1 cellular context compared by ENCODE assay signal in the genomic region with DNA sequence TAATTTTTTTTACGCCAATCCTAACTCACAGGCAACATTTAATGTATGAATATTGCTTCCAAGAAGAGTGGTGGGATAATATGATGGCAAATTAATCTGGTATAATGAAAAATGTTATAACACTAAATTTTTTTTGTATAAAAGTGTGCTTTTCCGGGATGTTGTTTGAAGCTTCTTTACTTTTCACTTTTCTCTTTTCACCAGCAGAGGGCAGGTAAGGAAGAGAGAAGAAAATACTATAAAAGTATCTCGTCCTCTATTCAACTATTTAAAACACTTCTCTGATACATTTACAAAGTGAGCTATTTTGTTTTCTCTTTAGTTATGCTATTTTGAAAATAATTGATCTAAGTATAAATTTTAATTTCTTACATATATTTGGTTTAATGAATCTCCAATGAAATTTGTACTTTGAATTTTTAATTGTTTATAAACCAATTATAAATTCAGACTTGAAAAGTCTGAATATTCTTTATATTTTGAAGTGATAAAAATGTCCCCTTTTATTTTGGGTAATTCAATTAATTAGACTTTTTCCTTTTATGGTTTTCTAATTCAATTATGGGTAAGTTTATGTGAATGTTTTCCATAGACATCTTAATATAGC.
TF ChIP-seq lines count a peak whose summit lies in the region.

No MANE protein-coding gene starts in this region.

TF ChIP-seq in GM23338, 12 proteins besides CTCF, POLR2A, EP300 and RAD21:
- TF ChIP-seq, protein P1, sequence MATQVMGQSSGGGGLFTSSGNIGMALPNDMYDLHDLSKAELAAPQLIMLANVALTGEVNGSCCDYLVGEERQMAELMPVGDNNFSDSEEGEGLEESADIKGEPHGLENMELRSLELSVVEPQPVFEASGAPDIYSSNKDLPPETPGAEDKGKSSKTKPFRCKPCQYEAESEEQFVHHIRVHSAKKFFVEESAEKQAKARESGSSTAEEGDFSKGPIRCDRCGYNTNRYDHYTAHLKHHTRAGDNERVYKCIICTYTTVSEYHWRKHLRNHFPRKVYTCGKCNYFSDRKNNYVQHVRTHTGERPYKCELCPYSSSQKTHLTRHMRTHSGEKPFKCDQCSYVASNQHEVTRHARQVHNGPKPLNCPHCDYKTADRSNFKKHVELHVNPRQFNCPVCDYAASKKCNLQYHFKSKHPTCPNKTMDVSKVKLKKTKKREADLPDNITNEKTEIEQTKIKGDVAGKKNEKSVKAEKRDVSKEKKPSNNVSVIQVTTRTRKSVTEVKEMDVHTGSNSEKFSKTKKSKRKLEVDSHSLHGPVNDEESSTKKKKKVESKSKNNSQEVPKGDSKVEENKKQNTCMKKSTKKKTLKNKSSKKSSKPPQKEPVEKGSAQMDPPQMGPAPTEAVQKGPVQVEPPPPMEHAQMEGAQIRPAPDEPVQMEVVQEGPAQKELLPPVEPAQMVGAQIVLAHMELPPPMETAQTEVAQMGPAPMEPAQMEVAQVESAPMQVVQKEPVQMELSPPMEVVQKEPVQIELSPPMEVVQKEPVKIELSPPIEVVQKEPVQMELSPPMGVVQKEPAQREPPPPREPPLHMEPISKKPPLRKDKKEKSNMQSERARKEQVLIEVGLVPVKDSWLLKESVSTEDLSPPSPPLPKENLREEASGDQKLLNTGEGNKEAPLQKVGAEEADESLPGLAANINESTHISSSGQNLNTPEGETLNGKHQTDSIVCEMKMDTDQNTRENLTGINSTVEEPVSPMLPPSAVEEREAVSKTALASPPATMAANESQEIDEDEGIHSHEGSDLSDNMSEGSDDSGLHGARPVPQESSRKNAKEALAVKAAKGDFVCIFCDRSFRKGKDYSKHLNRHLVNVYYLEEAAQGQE (IDR thresholded peaks at IDR 0.05; ENCODE audit: unreplicated experiment), result no peak
- TF ChIP-seq ZNF331 (CRISPR knock-in tag; IDR thresholded peaks at IDR 0.05; ENCODE audit: low read depth) (no peak), EZH2 (IDR thresholded peaks at IDR 0.05; ENCODE audit: low read depth, unreplicated experiment) (no peak), CREB1 (CRISPR knock-in tag; IDR thresholded peaks at IDR 0.05; ENCODE audit: low read depth) (no peak), NANOG (IDR thresholded peaks at IDR 0.05; ENCODE audit: borderline replicate concordance) (no peak), JUNB (IDR thresholded peaks at IDR 0.05; ENCODE audit: unreplicated experiment) (no peak), POLR2AphosphoS5 (IDR thresholded peaks at IDR 0.05; ENCODE audit: low read depth) (no peak)
- TF ChIP-seq, protein P2, sequence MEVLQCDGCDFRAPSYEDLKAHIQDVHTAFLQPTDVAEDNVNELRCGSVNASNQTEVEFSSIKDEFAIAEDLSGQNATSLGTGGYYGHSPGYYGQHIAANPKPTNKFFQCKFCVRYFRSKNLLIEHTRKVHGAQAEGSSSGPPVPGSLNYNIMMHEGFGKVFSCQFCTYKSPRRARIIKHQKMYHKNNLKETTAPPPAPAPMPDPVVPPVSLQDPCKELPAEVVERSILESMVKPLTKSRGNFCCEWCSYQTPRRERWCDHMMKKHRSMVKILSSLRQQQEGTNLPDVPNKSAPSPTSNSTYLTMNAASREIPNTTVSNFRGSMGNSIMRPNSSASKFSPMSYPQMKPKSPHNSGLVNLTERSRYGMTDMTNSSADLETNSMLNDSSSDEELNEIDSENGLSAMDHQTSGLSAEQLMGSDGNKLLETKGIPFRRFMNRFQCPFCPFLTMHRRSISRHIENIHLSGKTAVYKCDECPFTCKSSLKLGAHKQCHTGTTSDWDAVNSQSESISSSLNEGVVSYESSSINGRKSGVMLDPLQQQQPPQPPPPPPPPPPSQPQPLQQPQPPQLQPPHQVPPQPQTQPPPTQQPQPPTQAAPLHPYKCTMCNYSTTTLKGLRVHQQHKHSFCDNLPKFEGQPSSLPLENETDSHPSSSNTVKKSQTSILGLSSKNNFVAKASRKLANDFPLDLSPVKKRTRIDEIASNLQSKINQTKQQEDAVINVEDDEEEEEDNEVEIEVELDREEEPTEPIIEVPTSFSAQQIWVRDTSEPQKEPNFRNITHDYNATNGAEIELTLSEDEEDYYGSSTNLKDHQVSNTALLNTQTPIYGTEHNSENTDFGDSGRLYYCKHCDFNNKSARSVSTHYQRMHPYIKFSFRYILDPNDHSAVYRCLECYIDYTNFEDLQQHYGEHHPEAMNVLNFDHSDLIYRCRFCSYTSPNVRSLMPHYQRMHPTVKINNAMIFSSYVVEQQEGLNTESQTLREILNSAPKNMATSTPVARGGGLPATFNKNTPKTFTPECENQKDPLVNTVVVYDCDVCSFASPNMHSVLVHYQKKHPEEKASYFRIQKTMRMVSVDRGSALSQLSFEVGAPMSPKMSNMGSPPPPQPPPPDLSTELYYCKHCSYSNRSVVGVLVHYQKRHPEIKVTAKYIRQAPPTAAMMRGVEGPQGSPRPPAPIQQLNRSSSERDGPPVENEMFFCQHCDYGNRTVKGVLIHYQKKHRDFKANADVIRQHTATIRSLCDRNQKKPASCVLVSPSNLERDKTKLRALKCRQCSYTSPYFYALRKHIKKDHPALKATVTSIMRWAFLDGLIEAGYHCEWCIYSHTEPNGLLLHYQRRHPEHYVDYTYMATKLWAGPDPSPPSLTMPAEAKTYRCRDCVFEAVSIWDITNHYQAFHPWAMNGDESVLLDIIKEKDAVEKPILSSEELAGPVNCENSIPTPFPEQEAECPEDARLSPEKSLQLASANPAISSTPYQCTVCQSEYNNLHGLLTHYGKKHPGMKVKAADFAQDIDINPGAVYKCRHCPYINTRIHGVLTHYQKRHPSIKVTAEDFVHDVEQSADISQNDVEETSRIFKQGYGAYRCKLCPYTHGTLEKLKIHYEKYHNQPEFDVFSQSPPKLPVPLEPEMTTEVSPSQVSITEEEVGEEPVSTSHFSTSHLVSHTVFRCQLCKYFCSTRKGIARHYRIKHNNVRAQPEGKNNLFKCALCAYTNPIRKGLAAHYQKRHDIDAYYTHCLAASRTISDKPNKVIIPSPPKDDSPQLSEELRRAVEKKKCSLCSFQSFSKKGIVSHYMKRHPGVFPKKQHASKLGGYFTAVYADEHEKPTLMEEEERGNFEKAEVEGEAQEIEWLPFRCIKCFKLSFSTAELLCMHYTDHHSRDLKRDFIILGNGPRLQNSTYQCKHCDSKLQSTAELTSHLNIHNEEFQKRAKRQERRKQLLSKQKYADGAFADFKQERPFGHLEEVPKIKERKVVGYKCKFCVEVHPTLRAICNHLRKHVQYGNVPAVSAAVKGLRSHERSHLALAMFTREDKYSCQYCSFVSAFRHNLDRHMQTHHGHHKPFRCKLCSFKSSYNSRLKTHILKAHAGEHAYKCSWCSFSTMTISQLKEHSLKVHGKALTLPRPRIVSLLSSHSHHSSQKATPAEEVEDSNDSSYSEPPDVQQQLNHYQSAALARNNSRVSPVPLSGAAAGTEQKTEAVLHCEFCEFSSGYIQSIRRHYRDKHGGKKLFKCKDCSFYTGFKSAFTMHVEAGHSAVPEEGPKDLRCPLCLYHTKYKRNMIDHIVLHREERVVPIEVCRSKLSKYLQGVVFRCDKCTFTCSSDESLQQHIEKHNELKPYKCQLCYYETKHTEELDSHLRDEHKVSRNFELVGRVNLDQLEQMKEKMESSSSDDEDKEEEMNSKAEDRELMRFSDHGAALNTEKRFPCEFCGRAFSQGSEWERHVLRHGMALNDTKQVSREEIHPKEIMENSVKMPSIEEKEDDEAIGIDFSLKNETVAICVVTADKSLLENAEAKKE (CRISPR knock-in tag; IDR thresholded peaks at IDR 0.05), result no peak
